Comparison of ENCODE assay signal across 14 cellular contexts in the genomic region with DNA sequence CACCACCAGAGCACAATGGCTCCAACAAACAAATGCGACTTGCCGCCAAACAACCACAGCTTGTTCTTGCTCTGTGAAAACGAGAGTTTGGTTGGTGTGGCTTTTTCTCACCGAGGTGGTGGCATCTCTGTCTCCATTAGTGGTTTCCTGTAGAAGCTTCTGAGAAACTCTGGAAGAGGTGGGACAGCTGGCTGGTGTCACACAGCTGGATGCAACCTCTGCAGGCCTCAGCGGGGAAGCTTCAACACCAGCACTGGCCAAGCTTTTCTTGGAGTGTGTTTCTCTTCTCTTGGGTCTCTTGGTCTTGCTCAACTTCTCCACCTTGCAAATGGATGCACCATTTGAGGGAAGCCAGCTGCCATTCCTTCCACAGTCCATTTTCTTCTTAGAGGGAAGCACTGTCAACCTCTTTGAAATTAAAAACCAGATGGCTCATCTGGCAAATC.
DNase-seq lines count a peak whose midpoint lies in the region; ATAC-seq and TF ChIP-seq lines count a peak whose summit lies in the region.
"Had no signal": no experiment of that assay in that cellular context is flagged by ENCODE, and none has a peak within 500 bp of the region (broad histone marks: within the 10 kb centered on the region; RNA-seq: fewer than 3 reads in every experiment).

No MANE protein-coding gene starts in this region.

- TF ChIP-seq CTCF in mucosa of descending colon (IDR thresholded peaks at IDR 0.05) = no peak

- H4K91ac ChIP-seq in neuronal stem cell (ENCODE audit: low read depth, low read length, poor library complexity) = no peak overlapping the region

- H3K27ac ChIP-seq in CD8-positive, alpha-beta memory T cell (ENCODE audit: low read depth, low read length) = no peak overlapping the region
- peak overlapping the region; percentile 0 for H3K27ac ChIP-seq in KOPT-K1 (ENCODE audit: low read depth, low read length, poor library complexity, severe bottlenecking)
- H3K27ac ChIP-seq in neuronal stem cell (replicated peaks; ENCODE audit: low read length) = no peak overlapping the region
- H3K27ac ChIP-seq: VCaP had no signal

- no peak overlapping the region for H2BK5ac ChIP-seq in neuronal stem cell (ENCODE audit: low read length)

- POLR2A ChIA-PET in CD8-positive, alpha-beta memory T cell (lab: Charles Lee) = no interaction called here
- POLR2A ChIA-PET in activated naive CD8-positive, alpha-beta T cell treated with anti-CD3 and anti-CD28 coated beads, Interleukin-2, amount 10 ng/mL, durations not matched to agents 7 days and 5 days (lab: Charles Lee) = interaction anchor here (0.8 to 2.5 kb wide), 4 partner anchors 9 to 191 kb away, joined by 3 to 12 read pairs (median 6); a partner anchor contains a TSS

- H3K4me3 ChIP-seq in CD8-positive, alpha-beta memory T cell (ENCODE audit: low read length) = no peak overlapping the region
- H3K4me3 ChIP-seq in mucosa of descending colon = no peak overlapping the region
- no peak overlapping the region for H3K4me3 ChIP-seq in neuronal stem cell (ENCODE audit: low read length in 2 of 2)

- H2AFZ ChIP-seq in neuronal stem cell (ENCODE audit: low read length) = no peak overlapping the region

- H3K36me3 ChIP-seq in CD8-positive, alpha-beta memory T cell (ENCODE audit: insufficient read depth, low read length) = no peaks in the 10 kb centered on the region
- no peaks in the 10 kb centered on the region for H3K36me3 ChIP-seq in KOPT-K1 (ENCODE audit: insufficient read depth, low read length)
- no peaks in the 10 kb centered on the region for H3K36me3 ChIP-seq in mucosa of descending colon (ENCODE audit: low read depth)
- H3K36me3 ChIP-seq in neuronal stem cell (replicated peaks in 1 of 2; ENCODE audit: control insufficient read depth in 2 of 2, insufficient read depth in 2 of 2, low read length in 2 of 2) = no peaks in the 10 kb centered on the region

- no peak for DNase-seq in CD8-positive, alpha-beta memory T cell
- peak; percentile 69 for DNase-seq in activated naive CD8-positive, alpha-beta T cell treated with anti-CD3 and anti-CD28 coated beads, Interleukin-2, amount 10 ng/mL, durations not matched to agents 7 days and 5 days
- DNase-seq in mucosa of descending colon (no peak), neuronal stem cell (ENCODE audit: low spot score) (no peak)
- DNase-seq: amniotic stem cell; effector CD4-positive, alpha-beta T cell; NCI-H1436 treated with DMSO at 0.1 percent for 48 hours; NCI-H526; SHP77 had no signal

- H3K27ac Mint-ChIP-seq in CD8-positive, alpha-beta memory T cell = peak overlapping the region in 3 of 8 donors; percentile 3 to 36 (median 22)
- peak overlapping the region; percentile 58 for H3K27ac Mint-ChIP-seq in activated naive CD8-positive, alpha-beta T cell treated with anti-CD3 and anti-CD28 coated beads, Interleukin-2, amount 10 ng/mL, durations not matched to agents 7 days and 5 days

- no peak overlapping the region for H2BK120ac ChIP-seq in neuronal stem cell (ENCODE audit: low read depth, low read length)

- H3K18ac ChIP-seq in neuronal stem cell (ENCODE audit: low read length) = no peak overlapping the region

- no peak overlapping the region for H3K14ac ChIP-seq in neuronal stem cell (ENCODE audit: low read length)

- H4K8ac ChIP-seq in neuronal stem cell (ENCODE audit: low read depth, low read length) = no peak overlapping the region

- CTCF ChIA-PET in CD8-positive, alpha-beta memory T cell (lab: Charles Lee) = interaction anchor here (1.1 to 2.7 kb wide), 3 partner anchors 9 to 76 kb away, joined by 3 to 16 read pairs (median 4); no protein-coding TSS in a partner anchor

- no peak overlapping the region for H3K4ac ChIP-seq in neuronal stem cell (ENCODE audit: low read length)

- H3K4me1 Mint-ChIP-seq in CD8-positive, alpha-beta memory T cell = peaks cover 39 to 51% (median 44%) of the 10 kb centered on the region in 3 donors
- peaks cover 53% of the 10 kb centered on the region for H3K4me1 Mint-ChIP-seq in activated naive CD8-positive, alpha-beta T cell treated with anti-CD3 and anti-CD28 coated beads, Interleukin-2, amount 10 ng/mL, durations not matched to agents 7 days and 5 days

- H2BK15ac ChIP-seq in neuronal stem cell (ENCODE audit: low read length) = no peak overlapping the region

- no peak overlapping the region for H3K4me2 ChIP-seq in neuronal stem cell (ENCODE audit: insufficient read depth, low read length, poor library complexity, severe bottlenecking)

- peaks cover 50% of the 10 kb centered on the region for H3K4me1 ChIP-seq in CD8-positive, alpha-beta memory T cell (ENCODE audit: insufficient read depth, low read length)
- H3K4me1 ChIP-seq in mucosa of descending colon (ENCODE audit: low read depth) (peaks cover 4% of the 10 kb centered on the region), neuronal stem cell (ENCODE audit: control insufficient read depth in 2 of 2, insufficient read depth in 1 of 2, low read depth in 1 of 2, low read length in 2 of 2) (peaks cover 16 to 30% of the 10 kb centered on the region in 2 donors)

- intact Hi-C loops in mucosa of descending colon (cut with DNase I, micrococcal nuclease) = no loop called here

- no peak overlapping the region for H3K23ac ChIP-seq in neuronal stem cell (ENCODE audit: low read depth, low read length, poor library complexity)

- H3K27me3 ChIP-seq in CD8-positive, alpha-beta memory T cell (ENCODE audit: insufficient read depth, low read length, poor library complexity, severe bottlenecking) = no peaks in the 10 kb centered on the region
- H3K27me3 ChIP-seq in neuronal stem cell (ENCODE audit: control insufficient read depth in 3 of 3, insufficient read depth in 3 of 3, low read depth in 1 of 3, low read length in 3 of 3) = peaks cover 0 to 8% (median 0%) of the 10 kb centered on the region in 3 experiments

- no peaks in the 10 kb centered on the region for H3K36me3 Mint-ChIP-seq in CD8-positive, alpha-beta memory T cell
- H3K36me3 Mint-ChIP-seq in activated naive CD8-positive, alpha-beta T cell treated with anti-CD3 and anti-CD28 coated beads, Interleukin-2, amount 10 ng/mL, durations not matched to agents 7 days and 5 days = peaks cover 4% of the 10 kb centered on the region

- H3K27me3 Mint-ChIP-seq in CD8-positive, alpha-beta memory T cell = peaks cover 8 to 22% of the 10 kb centered on the region in 2 donors
- H3K27me3 Mint-ChIP-seq in activated naive CD8-positive, alpha-beta T cell treated with anti-CD3 and anti-CD28 coated beads, Interleukin-2, amount 10 ng/mL, durations not matched to agents 7 days and 5 days = peaks cover 28% of the 10 kb centered on the region

- no peak overlapping the region for H2AK5ac ChIP-seq in neuronal stem cell (ENCODE audit: low read depth, low read length)

- no peak overlapping the region for H3K9ac ChIP-seq in neuronal stem cell (ENCODE audit: low read depth, low read length, poor library complexity)

- peak overlapping the region in 6 of 7 donors; percentile 5 to 66 (median 56) for H3K4me3 Mint-ChIP-seq in CD8-positive, alpha-beta memory T cell
- peak overlapping the region; percentile 54 for H3K4me3 Mint-ChIP-seq in activated naive CD8-positive, alpha-beta T cell treated with anti-CD3 and anti-CD28 coated beads, Interleukin-2, amount 10 ng/mL, durations not matched to agents 7 days and 5 days

- no CpG with 5 or more reads among the region's 5 CpGs for WGBS in neuronal stem cell (ENCODE audit: extremely low coverage in 2 of 2, insufficient read length in 2 of 2, insufficient replicate concordance in 1 of 2), 2 donors

- no peaks in the 10 kb centered on the region for H3K9me3 Mint-ChIP-seq in CD8-positive, alpha-beta memory T cell
- H3K9me3 Mint-ChIP-seq in activated naive CD8-positive, alpha-beta T cell treated with anti-CD3 and anti-CD28 coated beads, Interleukin-2, amount 10 ng/mL, durations not matched to agents 7 days and 5 days = peaks cover 3% of the 10 kb centered on the region

- no peak overlapping the region for H2BK12ac ChIP-seq in neuronal stem cell (ENCODE audit: low read length)

- H3K79me1 ChIP-seq in neuronal stem cell (ENCODE audit: low read depth, low read length) = no peaks in the 10 kb centered on the region

- ATAC-seq in activated naive CD8-positive, alpha-beta T cell treated with anti-CD3 and anti-CD28 coated beads, Interleukin-2, amount 10 ng/mL, durations not matched to agents 7 days and 5 days (ENCODE audit: low read depth) = peak; percentile 42
- ATAC-seq in mucosa of descending colon (peak; percentile 33), GM21360 (IDR thresholded peaks at IDR 0.05; ENCODE audit: unreplicated experiment) (no peak), GM18909 (IDR thresholded peaks at IDR 0.05; ENCODE audit: poor library complexity, unreplicated experiment) (no peak), HG03432 (IDR thresholded peaks at IDR 0.05; ENCODE audit: unreplicated experiment) (no peak)

- no peaks in the 10 kb centered on the region for H3K9me3 ChIP-seq in CD8-positive, alpha-beta memory T cell (ENCODE audit: low read length)
- H3K9me3 ChIP-seq in KOPT-K1 (ENCODE audit: insufficient read depth, low read length, poor library complexity, severe bottlenecking) (peaks cover 7% of the 10 kb centered on the region), mucosa of descending colon (no peaks in the 10 kb centered on the region), neuronal stem cell (replicated peaks in 1 of 2; ENCODE audit: control insufficient read depth in 2 of 2, insufficient read depth in 1 of 2, low read depth in 1 of 2, low read length in 2 of 2) (peaks cover 0 to 5% of the 10 kb centered on the region in 2 donors)

Comparison
In these comparisons a context has a peak if more than half of its experiments do, and no peak if none do; other contexts are left out.
1. ATAC-seq: peak in activated naive CD8-positive, alpha-beta T cell treated with anti-CD3 and anti-CD28 coated beads, Interleukin-2, amount 10 ng/mL, durations not matched to agents 7 days and 5 days (single experiment) and mucosa of descending colon (single experiment); none in GM21360 (single experiment), GM18909 (single experiment) and HG03432 (single experiment).